Comparison of ENCODE assay signal across 26 cellular contexts in the genomic region with DNA sequence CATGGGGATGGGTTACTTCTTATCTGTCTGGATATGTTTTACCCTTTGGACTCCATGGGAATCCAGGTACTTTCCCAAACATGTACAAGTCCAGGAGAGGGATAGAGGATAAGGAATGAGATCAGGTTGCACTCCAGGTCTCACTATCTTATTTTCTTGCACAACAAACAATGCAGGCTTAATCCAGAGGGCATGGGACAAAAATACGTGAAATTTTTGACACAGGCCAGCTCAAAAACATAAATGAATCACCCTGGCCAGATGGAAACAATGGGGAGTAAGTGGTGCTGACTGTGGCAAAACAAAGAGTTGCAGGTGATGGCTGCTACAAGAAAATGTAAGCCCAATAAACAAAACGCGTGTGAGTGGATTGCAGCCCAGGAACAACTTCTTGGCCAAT.
"Had no signal": no experiment of that assay in that cellular context is flagged by ENCODE, and none has a peak within 500 bp of the region (broad histone marks: within the 10 kb centered on the region; RNA-seq: fewer than 3 reads in every experiment).

No MANE protein-coding gene starts in this region.

- H3K4me3 ChIP-seq: neural progenitor cell, ovary, psoas muscle, right lobe of liver, sigmoid colon, suprapubic skin, testis, tibial artery, transverse colon, upper lobe of left lung, vagina had no signal

- H3K9ac ChIP-seq: neural progenitor cell, parathyroid adenoma had no signal

- DNase-seq: naive thymus-derived CD4-positive, alpha-beta T cell; natural killer cell; occipital lobe; ovary; posterior cingulate gyrus; psoas muscle; right cardiac atrium; right lobe of liver; sigmoid colon; small intestine; stimulated activated CD4-positive, alpha-beta T cell treated with anti-CD3 and anti-CD28 coated beads, Interleukin-1b, Interleukin-23, amount 100 ng/mL, for 48 hours; stimulated activated CD4-positive, alpha-beta T cell treated with anti-CD3 and anti-CD28 coated beads, Interleukin-4, amount 100 ng/mL, for 1 hour; stimulated activated CD4-positive, alpha-beta T cell treated with anti-CD3 and anti-CD28 coated beads, Interleukin-4, amount 100 ng/mL, for 4 hours; stimulated activated CD8-positive, alpha-beta memory T cell treated with anti-CD3 and anti-CD28 coated beads, Interleukin-4, amount 100 ng/mL, for 48 hours; stimulated activated naive CD4-positive, alpha-beta T cell; stimulated activated naive CD8-positive, alpha-beta T cell treated with anti-CD3 and anti-CD28 coated beads, Interleukin-15, amount 100 ng/mL, for 72 hours; stimulated activated naive CD8-positive, alpha-beta T cell treated with anti-CD3 and anti-CD28 coated beads, Interleukin-15, Interleukin-2, amounts not matched to agents 100 U/mL and 50 U/mL, for 24 hours; substantia nigra; testis; tibial artery; transverse colon; upper lobe of left lung had no signal

- H3K4me1 ChIP-seq: parathyroid adenoma, psoas muscle, right lobe of liver, testis, tibial artery, transverse colon, upper lobe of left lung, vagina had no signal

- H3K4me2 ChIP-seq: neural progenitor cell had no signal

- H3K36me3 ChIP-seq: neural progenitor cell, ovary, right lobe of liver, sigmoid colon, suprapubic skin, tibial artery, transverse colon, upper lobe of left lung, vagina had no signal

- H2AFZ ChIP-seq: neural progenitor cell, parathyroid adenoma had no signal

- H3K27ac ChIP-seq: neural progenitor cell, ovary, parathyroid adenoma, psoas muscle, right lobe of liver, sigmoid colon, suprapubic skin, testis, tibial artery, transverse colon, upper lobe of left lung, vagina had no signal

- H3K9me3 ChIP-seq: ovary, psoas muscle, right lobe of liver, sigmoid colon, suprapubic skin, testis, tibial artery, transverse colon, upper lobe of left lung, vagina had no signal

- H3K79me2 ChIP-seq: parathyroid adenoma had no signal

- H3K27me3 ChIP-seq: neural progenitor cell, ovary, right lobe of liver, sigmoid colon, suprapubic skin, testis, tibial artery, transverse colon, upper lobe of left lung, vagina had no signal
